26 cellular contexts compared by ENCODE assay signal in genomic region chr4:141642068-141642467, GRCh38.
"Had no signal": no experiment of that assay in that cellular context is flagged by ENCODE, and none has a peak within 500 bp of the region (broad histone marks: within the 10 kb centered on the region; RNA-seq: fewer than 3 reads in every experiment).

No MANE protein-coding gene starts in this region.

- H3K4me1 ChIP-seq: right lobe of liver, uterus had no signal

- H3K9me3 ChIP-seq: gastrocnemius medialis, right lobe of liver, thoracic aorta, uterus had no signal

- H3K36me3 ChIP-seq: brain microvascular endothelial cell, gastrocnemius medialis, right lobe of liver, thoracic aorta, uterus had no signal

- H3K4me3 ChIP-seq: coronary artery, gastrocnemius medialis, hepatocyte, right lobe of liver, skin epidermis, thoracic aorta, uterus had no signal

- H3K27ac ChIP-seq: brain microvascular endothelial cell, coronary artery, gastrocnemius medialis, hepatocyte, right lobe of liver, thoracic aorta, uterus had no signal

- H3K27me3 ChIP-seq: brain microvascular endothelial cell, gastrocnemius medialis, right lobe of liver, uterus had no signal

- FAIRE-seq: astrocyte, kidney had no signal

- H3K4me2 ChIP-seq: hepatocyte had no signal

- DNase-seq: activated CD4-positive, alpha-beta T cell treated with anti-CD3 and anti-CD28 coated beads, Interleukin-2, amount 10 ng/mL, durations not matched to agents 7 days and 5 days; activated CD4-positive, CD25-positive, alpha-beta regulatory T cell treated with anti-CD3 and anti-CD28 coated beads, Interleukin-2, amount 50 U/mL, for 72 hours; activated CD8-positive, alpha-beta T cell treated with anti-CD3 and anti-CD28 coated beads for 36 hours; activated gamma-delta T cell treated with Interleukin-2 at 50 U/mL for 16 hours; activated naive CD4-positive, alpha-beta T cell treated with anti-CD3 and anti-CD28 coated beads, Interleukin-2, amount 50 U/mL, for 16 hours; activated T-cell treated with anti-CD3 and anti-CD28 coated beads, Interleukin-2, amount 50 U/mL, for 4 hours; amniotic stem cell; brain microvascular endothelial cell; effector memory CD8-positive, alpha-beta T cell; erythroblast; gastrocnemius medialis; glutamatergic neuron; kidney; left colon; naive thymus-derived CD8-positive, alpha-beta T cell; right lobe of liver; stimulated activated CD4-positive, alpha-beta T cell treated with anti-CD3 and anti-CD28 coated beads, Interleukin-12 subunit alpha, Interleukin-12 subunit beta, amount 100 ng/mL, for 4 hours; stimulated activated CD4-positive, alpha-beta T cell treated with anti-CD3 and anti-CD28 coated beads, Interleukin-4, amount 100 ng/mL, for 1 hour; T-helper 9 cell; trophoblast cell; uterus had no signal

- ATAC-seq: activated CD8-positive, alpha-beta T cell treated with anti-CD3 and anti-CD28 coated beads for 36 hours; activated T-cell treated with anti-CD3 and anti-CD28 coated beads, Interleukin-2, amount 50 U/mL, for 4 hours; effector memory CD8-positive, alpha-beta T cell; gastrocnemius medialis; naive thymus-derived CD8-positive, alpha-beta T cell had no signal
